ENCODE assay signal across 10 cellular contexts in the genomic region with DNA sequence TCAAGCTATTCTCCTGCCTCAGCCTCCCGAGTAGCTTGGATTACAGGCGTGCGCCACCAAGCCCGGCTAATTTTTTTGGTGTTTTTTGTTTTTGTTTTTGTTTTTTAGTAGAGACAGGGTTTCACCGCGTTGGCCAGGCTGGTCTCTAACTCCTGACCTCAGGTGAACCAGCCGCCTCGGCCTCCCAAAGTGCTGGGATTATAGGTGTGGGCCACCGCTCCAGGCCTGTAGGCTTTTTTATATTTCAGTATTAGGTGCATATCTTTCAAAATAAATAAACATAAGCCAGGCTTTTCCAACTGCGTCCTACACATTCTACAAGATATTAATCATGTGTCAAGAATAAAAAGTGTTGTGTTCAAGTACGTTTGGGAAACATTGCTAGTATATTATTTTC. TPM values are rescaled to one million over a fixed set of nuclear protein-coding genes. Genes with fewer than 3 reads are reported as not detected.
DNase-seq lines count a peak whose midpoint lies in the region; ATAC-seq, FAIRE-seq and TF ChIP-seq lines count a peak whose summit lies in the region.
"Not testable (repeated sequence)": the region's sequence is repeated elsewhere in the genome, so short reads cannot be mapped to it uniquely, and the experiment has no call there.
"Had no signal": no experiment of that assay in that cellular context is flagged by ENCODE, and none has a peak within 500 bp of the region (broad histone marks: within the 10 kb centered on the region; RNA-seq: fewer than 3 reads in every experiment).

No MANE protein-coding gene starts in this region.

- H3K9me3 Mint-ChIP-seq in HFFc6; activated naive CD8-positive, alpha-beta T cell treated with anti-CD3 and anti-CD28 coated beads for 36 hours; nephron progenitor cell: not testable (repeated sequence)

- H2AFZ ChIP-seq in SK-N-SH (ENCODE audit: low read depth): peak overlapping the region; percentile 85
- not testable (repeated sequence) for H2AFZ ChIP-seq in H1 (ENCODE audit: low read length)

- DNase-seq in AG10803 (ENCODE audit: low read depth); HFFc6; SK-N-SH; activated naive CD8-positive, alpha-beta T cell treated with anti-CD3 and anti-CD28 coated beads for 36 hours; H1 (ENCODE audit: low read depth in 1 of 2, low spot score in 2 of 2); nephron progenitor cell: not testable (repeated sequence)
- DNase-seq in stimulated activated naive CD8-positive, alpha-beta T cell treated with anti-CD3 and anti-CD28 coated beads, Interleukin-15, Interleukin-2, amounts not matched to agents 100 U/mL and 50 U/mL, for 24 hours: peak; percentile 8

- H2BK15ac ChIP-seq in H1 (ENCODE audit: low read length): not testable (repeated sequence)

- not testable (repeated sequence) for H3K56ac ChIP-seq in H1 (replicated peaks; ENCODE audit: insufficient read length, low read depth, low read length)

- not testable (repeated sequence) for TF ChIP-seq EP300 in SK-N-SH (IDR thresholded peaks at IDR 0.05; ENCODE audit: borderline replicate concordance in 1 of 2, low read depth in 1 of 2, low read length in 1 of 2); H1 (IDR thresholded peaks at IDR 0.05; ENCODE audit: borderline replicate concordance in 1 of 2, low read depth in 2 of 2, low read length in 2 of 2)

- not testable (repeated sequence) for ATAC-seq in stimulated activated naive CD8-positive, alpha-beta T cell treated with anti-CD3 and anti-CD28 coated beads, Interleukin-15, Interleukin-2, amounts not matched to agents 100 U/mL and 50 U/mL, for 24 hours

- not testable (repeated sequence) for H3K14ac ChIP-seq in H1 (ENCODE audit: insufficient read length)

- H3K4me1 Mint-ChIP-seq in HFFc6 (ENCODE audit: low read depth); activated naive CD8-positive, alpha-beta T cell treated with anti-CD3 and anti-CD28 coated beads for 36 hours; nephron progenitor cell: not testable (repeated sequence)

- H3K27ac Mint-ChIP-seq in HFFc6 (peak overlapping the region; percentile 74), nephron progenitor cell (peak overlapping the region; percentile 94)
- peak overlapping the region; percentile 68 for H3K27ac Mint-ChIP-seq in activated naive CD8-positive, alpha-beta T cell treated with anti-CD3 and anti-CD28 coated beads for 36 hours

- not testable (repeated sequence) for H2BK120ac ChIP-seq in H1 (replicated peaks; ENCODE audit: low read depth, low read length)

- not testable (repeated sequence) for H2AK5ac ChIP-seq in H1 (ENCODE audit: low read depth, low read length)

- H3K79me2 ChIP-seq in SK-N-SH (ENCODE audit: insufficient read depth): not testable (repeated sequence)
- H3K79me2 ChIP-seq in H1 (ENCODE audit: control insufficient read depth in 1 of 2, insufficient read depth in 2 of 2, low read length in 2 of 2): peaks cover 0 to 21% of the 10 kb centered on the region in 2 experiments; a peak in 2 of 4 replicates

- H3K9me3 ChIP-seq in SK-N-SH; H1 (ENCODE audit: insufficient read depth in 2 of 2, low read depth in 1 of 2, low read length in 1 of 2); iPS-18a (ENCODE audit: control insufficient read depth, low read depth, low read length): not testable (repeated sequence)

- peak overlapping the region; percentile 44 to 81; a peak in 3 of 4 replicates for H3K27ac ChIP-seq in SK-N-SH (ENCODE audit: low read depth in 2 of 2, low read length in 1 of 2)
- H3K27ac ChIP-seq in H1 (ENCODE audit: low read depth, low read length); iPS-18a (ENCODE audit: low read length): not testable (repeated sequence)

- H3K4me3 Mint-ChIP-seq in HFFc6: peak overlapping the region; percentile 87
- peak overlapping the region; percentile 77 for H3K4me3 Mint-ChIP-seq in activated naive CD8-positive, alpha-beta T cell treated with anti-CD3 and anti-CD28 coated beads for 36 hours
- H3K4me3 Mint-ChIP-seq in nephron progenitor cell: peak overlapping the region; percentile 86

- not testable (repeated sequence) for H3K79me1 ChIP-seq in H1 (ENCODE audit: low read depth, low read length)

- peak overlapping the region; percentile 52; the same call in 1 of the 2 replicates for H3K9ac ChIP-seq in SK-N-SH
- not testable (repeated sequence) for H3K9ac ChIP-seq in H1 (replicated peaks in 1 of 4; ENCODE audit: extremely low read depth in 1 of 4, low read depth in 3 of 4, low read length in 3 of 4); iPS-18a (ENCODE audit: low read length)

- not testable (repeated sequence) for TF ChIP-seq RAD21 in SK-N-SH (IDR thresholded peaks at IDR 0.05; ENCODE audit: low read length); H1 (IDR thresholded peaks at IDR 0.05 in 1 of 2, conservative IDR thresholded peaks at IDR 0.05 in 1 of 2; ENCODE audit: low read depth in 2 of 2, low read length in 2 of 2)

- not testable (repeated sequence) for H3K4me1 ChIP-seq in SK-N-SH (ENCODE audit: control insufficient read depth in 1 of 2, insufficient read depth in 2 of 2, low read depth in 1 of 2, low read length in 1 of 2); H1 (replicated peaks in 1 of 4; ENCODE audit: control insufficient read depth in 3 of 4, insufficient read depth in 4 of 4, low read length in 3 of 4); iPS-18a (ENCODE audit: control insufficient read depth, low read depth, low read length)

- H3K23ac ChIP-seq in H1 (ENCODE audit: insufficient read length): not testable (repeated sequence)

- CTCF ChIA-PET in SK-N-SH (lab: Yijun Ruan, JAX); H1 (lab: Charles Lee; ENCODE audit: partially characterized antibody): not testable (repeated sequence)

- TF ChIP-seq CTCF in AG10803 (conservative IDR thresholded peaks at IDR 0.05; ENCODE audit: low read length); HFFc6 (IDR thresholded peaks at IDR 0.05); SK-N-SH (IDR thresholded peaks at IDR 0.05); H1 (IDR thresholded peaks at IDR 0.05; ENCODE audit: control extremely low read depth in 1 of 3, insufficient read depth in 1 of 3, low read depth in 1 of 3, low read length in 3 of 3); nephron progenitor cell (IDR thresholded peaks at IDR 0.05): not testable (repeated sequence)

- not testable (repeated sequence) for H3K36me3 ChIP-seq in SK-N-SH (replicated peaks in 1 of 2; ENCODE audit: control insufficient read depth in 1 of 2, insufficient read depth in 2 of 2, low read length in 1 of 2); H1 (ENCODE audit: control insufficient read depth in 2 of 4, insufficient read depth in 4 of 4, low read length in 3 of 4); iPS-18a (ENCODE audit: control insufficient read depth, low read depth, low read length)

- not testable (repeated sequence) for H3K4ac ChIP-seq in H1 (replicated peaks; ENCODE audit: insufficient read length, low read depth, low read length)

- not testable (repeated sequence) for H3F3A ChIP-seq in SK-N-SH (replicated peaks; ENCODE audit: insufficient read depth)

- H3K18ac ChIP-seq in H1 (ENCODE audit: extremely low read depth, low read length): not testable (repeated sequence)

- H4K91ac ChIP-seq in H1 (replicated peaks; ENCODE audit: insufficient read length, low read length): not testable (repeated sequence)

- not testable (repeated sequence) for H3K27me3 ChIP-seq in SK-N-SH (ENCODE audit: insufficient read depth); H1 (replicated peaks in 1 of 4; ENCODE audit: control insufficient read depth in 3 of 4, extremely low read depth in 1 of 4, insufficient read depth in 3 of 4, low read length in 3 of 4); iPS-18a (ENCODE audit: control insufficient read depth, insufficient read depth, low read length)

- not testable (repeated sequence) for H3K9me2 ChIP-seq in SK-N-SH

- H4K5ac ChIP-seq in H1 (ENCODE audit: insufficient read length, low read depth, low read length): peak overlapping the region; percentile 72

- not testable (repeated sequence) for H2BK12ac ChIP-seq in H1 (ENCODE audit: low read depth, low read length)

- H4K8ac ChIP-seq in H1 (ENCODE audit: extremely low read depth, insufficient read depth, low read length): not testable (repeated sequence)

- FAIRE-seq in H1 (lab: Jason Lieb, UNC): not testable (repeated sequence)

- H3K4me3 ChIP-seq in AG10803 (ENCODE audit: low read length): peak overlapping the region; percentile 58
- peak overlapping the region; percentile 41 to 57 for H3K4me3 ChIP-seq in SK-N-SH (ENCODE audit: low read depth in 2 of 2, low read length in 1 of 2)
- peak overlapping the region; percentile 16 to 62 (median 28); a peak in 5 of 8 replicates for H3K4me3 ChIP-seq in H1 (ENCODE audit: extremely low read depth in 1 of 4, insufficient read depth in 2 of 4, low read depth in 3 of 4, low read length in 4 of 4)
- peak overlapping the region; percentile 62 for H3K4me3 ChIP-seq in iPS-18a (ENCODE audit: low read length)

- H4K20me1 ChIP-seq in SK-N-SH (ENCODE audit: insufficient read depth); H1 (replicated peaks in 1 of 2; ENCODE audit: control insufficient read depth in 1 of 2, insufficient read depth in 2 of 2, low read length in 2 of 2): not testable (repeated sequence)

- not testable (repeated sequence) for H2BK20ac ChIP-seq in H1 (ENCODE audit: low read length)

- H3K4me2 ChIP-seq in SK-N-SH (peak overlapping the region; percentile 62; the same call in 1 of the 2 replicates), H1 (ENCODE audit: insufficient read depth in 1 of 2, low read depth in 2 of 2, low read length in 2 of 2) (peak overlapping the region; percentile 35 to 66; a peak in 3 of 4 replicates)

- not testable (repeated sequence) for H3K36me3 Mint-ChIP-seq in HFFc6 (ENCODE audit: low read depth); activated naive CD8-positive, alpha-beta T cell treated with anti-CD3 and anti-CD28 coated beads for 36 hours; nephron progenitor cell (ENCODE audit: low read depth)

- H3K23me2 ChIP-seq in H1 (ENCODE audit: low read depth, low read length): not testable (repeated sequence)

- not testable (repeated sequence) for H2BK5ac ChIP-seq in H1 (ENCODE audit: low read depth, low read length)

- 21% methylated on average over 7 of the region's 11 CpGs for WGBS in SK-N-SH (ENCODE audit: low lambda C conversion rate)
- 61% methylated on average over 7 of the region's 11 CpGs; no CpG with 5 or more reads in 1 of the 2 experiments for WGBS in H1 (ENCODE audit: extremely low coverage in 1 of 2, insufficient coverage in 1 of 2, insufficient read length in 1 of 2, insufficient replicate concordance in 2 of 2, low coverage in 1 of 2, low lambda C conversion rate in 2 of 2, missing lambda C conversion rate in 1 of 2), 2 experiments

- POLR2A ChIA-PET in SK-N-SH (lab: Yijun Ruan, JAX): interaction anchor here (0.6 kb wide), 1 partner anchor 114 kb away, joined by 5 read pairs; a partner anchor contains a TSS
- POLR2A ChIA-PET in H1 (lab: Charles Lee; ENCODE audit: partially characterized antibody): not testable (repeated sequence)

- TF ChIP-seq POLR2A in H1 (IDR thresholded peaks at IDR 0.05; ENCODE audit: control extremely low read depth in 1 of 2, low read depth in 2 of 2, low read length in 2 of 2): not testable (repeated sequence)

- not testable (repeated sequence) for H3K27me3 Mint-ChIP-seq in HFFc6 (ENCODE audit: insufficient read depth); activated naive CD8-positive, alpha-beta T cell treated with anti-CD3 and anti-CD28 coated beads for 36 hours
- peaks cover 33% of the 10 kb centered on the region for H3K27me3 Mint-ChIP-seq in nephron progenitor cell (ENCODE audit: low read depth, poor library complexity)

RNA-seq across cellular contexts. Expression of a gene that starts 45.3 kb away (rescaled TPM):
- not detected for total RNA-seq in HFFc6 (2021; fragmentation: NEBNext Ultra II Directional; extraction: Animal tissue kit (Norgen Biotek cat#: 25700))
- polyA plus RNA-seq in SK-N-SH (2012; rRNA removed) (not detected in 2 replicates), H1 (2011; rRNA removed) (0.06 and 0.28 TPM in 2 replicates)
- polyA plus RNA-seq in SK-N-SH (2012; cell fraction: cytosol; rRNA removed): not detected in 2 replicates
- polyA plus RNA-seq in SK-N-SH (2012; cell fraction: nucleus; rRNA removed): not detected in 2 replicates
- total RNA-seq in activated naive CD8-positive, alpha-beta T cell treated with anti-CD3 and anti-CD28 coated beads for 36 hours: not detected
- 0.19 TPM in 1 of 2 replicates, not detected in the other for total RNA-seq in H1 (2021; fragmentation: NEBNext Ultra II Directional; extraction: Animal tissue kit (Norgen Biotek cat#: 25700))
- 0.14 TPM for polyA plus RNA-seq in H1 (2011; cell fraction: cytosol; rRNA removed)
- polyA plus RNA-seq in H1 (2011; cell fraction: nucleus; rRNA removed): 0.24 TPM
- 0.12 to 0.20 TPM (median 0.15 TPM) in 3 of 4 replicates, not detected in the other for polyA plus RNA-seq in H1 (2012, experiment 1 of 2)
- not detected for polyA plus RNA-seq in H1 (2012, experiment 2 of 2)
- 0.04 TPM for polyA plus RNA-seq in H1 (2013, experiment 1 of 2)
- not detected for polyA plus RNA-seq in H1 (2013, experiment 2 of 2)
- polyA minus RNA-seq in H1 (2011; rRNA and poly(A)+ RNA removed): 0.09 TPM in 1 of 2 replicates, not detected in the other
- polyA minus RNA-seq in H1 (2011; cell fraction: cytosol; rRNA and poly(A)+ RNA removed): not detected
- polyA minus RNA-seq in H1 (2011; cell fraction: nucleus; rRNA and poly(A)+ RNA removed): not detected
- total RNA-seq: left ventricle myocardium superior, LHCN-M2 had no signal
